28 cellular contexts compared by ENCODE assay signal in genomic region chr4:111214371-111214770, GRCh38.
"Had no signal": no experiment of that assay in that cellular context is flagged by ENCODE, and none has a peak within 500 bp of the region (broad histone marks: within the 10 kb centered on the region; RNA-seq: fewer than 3 reads in every experiment).

No MANE protein-coding gene starts in this region.

- DNase-seq: effector memory CD4-positive, alpha-beta T cell; erythroblast; esophagus squamous epithelium; glutamatergic neuron; heart right ventricle; hippocampal formation; left cardiac atrium; left lung; mesenchymal stem cell; mucosa of descending colon; naive thymus-derived CD4-positive, alpha-beta T cell; nephron progenitor cell; nucleus accumbens; right cardiac atrium; sigmoid colon; stimulated activated CD4-positive, alpha-beta T cell treated with anti-CD3 and anti-CD28 coated beads, Interleukin-15, amount 100 ng/mL, for 24 hours; stimulated activated CD4-positive, alpha-beta T cell treated with anti-CD3 and anti-CD28 coated beads, Interleukin-2, amount 100 ng/mL, for 48 hours; stimulated activated naive B cell treated with anti-CD40 and anti-IgM and Interleukin-4, amounts not matched to agents 10 μg/mL and 1 μg/mL and 100 μg/mL, for 72 hours; stimulated activated naive CD8-positive, alpha-beta T cell treated with anti-CD3 and anti-CD28 coated beads, Interleukin-15, amount 100 ng/mL, for 72 hours; transverse colon; upper lobe of right lung; uterus had no signal

- H3K4me1 ChIP-seq: esophagus squamous epithelium, heart right ventricle, left lung, prostate gland, suprapubic skin, transverse colon, upper lobe of right lung, uterus had no signal

- H3K4me3 ChIP-seq: esophagus squamous epithelium, heart right ventricle, left lung, mucosa of descending colon, prostate gland, sigmoid colon, skin epidermis, suprapubic skin, transverse colon, upper lobe of right lung, uterus had no signal

- FAIRE-seq: colon, endothelial cell of umbilical vein, islet of Langerhans had no signal

- H3K9me3 ChIP-seq: esophagus squamous epithelium, heart right ventricle, left lung, mucosa of descending colon, prostate gland, sigmoid colon, suprapubic skin, transverse colon, upper lobe of right lung, uterus had no signal

- H3K27ac ChIP-seq: esophagus squamous epithelium, heart right ventricle, left lung, prostate gland, sigmoid colon, skin epidermis, suprapubic skin, transverse colon, upper lobe of right lung, uterus had no signal

- H3K36me3 ChIP-seq: esophagus squamous epithelium, heart right ventricle, left lung, prostate gland, sigmoid colon, suprapubic skin, transverse colon, upper lobe of right lung, uterus had no signal

- H3K27me3 ChIP-seq: esophagus squamous epithelium, heart right ventricle, left lung, sigmoid colon, suprapubic skin, transverse colon, upper lobe of right lung, uterus had no signal

- ATAC-seq: heart right ventricle; left cardiac atrium; left lung; mucosa of descending colon; naive thymus-derived CD4-positive, alpha-beta T cell; right cardiac atrium; stimulated activated naive B cell treated with anti-CD40 and anti-IgM and Interleukin-4, amounts not matched to agents 10 μg/mL and 1 μg/mL and 100 μg/mL, for 72 hours; stimulated activated naive CD8-positive, alpha-beta T cell treated with anti-CD3 and anti-CD28 coated beads, Interleukin-15, amount 100 ng/mL, for 72 hours; upper lobe of right lung had no signal
